18 cellular contexts compared by ENCODE assay signal in the genomic region with DNA sequence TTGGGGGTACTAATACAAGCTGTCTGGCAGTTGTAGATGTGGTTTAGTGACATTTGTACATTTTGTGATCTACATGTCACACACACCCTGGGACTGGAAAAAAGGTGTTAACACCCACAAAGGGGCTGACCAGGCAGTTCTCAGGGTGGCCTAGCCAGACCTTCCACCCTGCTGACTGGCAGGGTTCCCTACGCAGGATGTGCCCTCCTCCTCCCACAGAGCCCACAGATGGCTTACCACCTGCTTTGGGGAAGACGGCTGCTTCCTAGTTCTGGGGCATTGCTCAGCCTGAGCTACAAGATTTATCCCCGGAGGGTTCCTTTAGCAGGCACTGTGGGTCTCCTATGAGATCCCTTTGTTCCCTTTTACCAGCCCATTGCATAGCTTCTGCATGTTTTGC. TPM values are rescaled to one million over a fixed set of nuclear protein-coding genes. Genes with fewer than 3 reads are reported as not detected.
"Had no signal": no experiment of that assay in that cellular context is flagged by ENCODE, and none has a peak within 500 bp of the region (broad histone marks: within the 10 kb centered on the region; RNA-seq: fewer than 3 reads in every experiment).

No MANE protein-coding gene starts in this region.

- H3K36me3 ChIP-seq: adrenal gland, spleen, suprapubic skin, upper lobe of left lung had no signal

- H3K4me3 ChIP-seq: adrenal gland, mucosa of descending colon, spleen, suprapubic skin, upper lobe of left lung had no signal

- H3K27me3 Mint-ChIP-seq: dendritic cell treated with granulocyte-macrophage colony-stimulating factor and Interleukin-4, amounts not matched to agents 40 ng/mL and 50 ng/mL, for 4 days had no signal

- H3K4me1 ChIP-seq: adrenal gland, spleen, suprapubic skin, upper lobe of left lung had no signal

- DNase-seq: activated CD4-positive, CD25-positive, alpha-beta regulatory T cell treated with anti-CD3 and anti-CD28 coated beads, Interleukin-2, amount 50 U/mL, for 72 hours; activated naive CD4-positive, alpha-beta T cell treated with anti-CD3 and anti-CD28 coated beads for 36 hours; adrenal gland; effector memory CD8-positive, alpha-beta T cell; left colon; mucosa of descending colon; nephron progenitor cell; spleen; stimulated activated CD4-positive, alpha-beta T cell treated with anti-CD3 and anti-CD28 coated beads, Interleukin-1b, Interleukin-23, amount 100 ng/mL, for 48 hours; stimulated activated naive CD4-positive, alpha-beta T cell; T-helper 2 cell; upper lobe of left lung had no signal

- H3K9me3 Mint-ChIP-seq: activated naive CD4-positive, alpha-beta T cell treated with anti-CD3 and anti-CD28 coated beads for 36 hours; dendritic cell treated with granulocyte-macrophage colony-stimulating factor and Interleukin-4, amounts not matched to agents 40 ng/mL and 50 ng/mL, for 4 days; effector memory CD8-positive, alpha-beta T cell; nephron progenitor cell had no signal

- H3K9me3 ChIP-seq: adrenal gland, mucosa of descending colon, spleen, suprapubic skin, upper lobe of left lung had no signal

- H3K27ac Mint-ChIP-seq: activated naive CD4-positive, alpha-beta T cell treated with anti-CD3 and anti-CD28 coated beads for 36 hours; dendritic cell treated with granulocyte-macrophage colony-stimulating factor and Interleukin-4, amounts not matched to agents 40 ng/mL and 50 ng/mL, for 4 days; effector memory CD8-positive, alpha-beta T cell; nephron progenitor cell had no signal

- H3K4me1 Mint-ChIP-seq: nephron progenitor cell had no signal

- H3K4me3 Mint-ChIP-seq: activated naive CD4-positive, alpha-beta T cell treated with anti-CD3 and anti-CD28 coated beads for 36 hours; dendritic cell treated with granulocyte-macrophage colony-stimulating factor and Interleukin-4, amounts not matched to agents 40 ng/mL and 50 ng/mL, for 4 days; effector memory CD8-positive, alpha-beta T cell; nephron progenitor cell had no signal

- ATAC-seq: effector memory CD8-positive, alpha-beta T cell; left colon; mucosa of descending colon; sciatic nerve had no signal

- H3K27ac ChIP-seq: adrenal gland, epithelial cell of prostate, spleen, suprapubic skin, upper lobe of left lung had no signal

- H3K27me3 ChIP-seq: adrenal gland, suprapubic skin, upper lobe of left lung had no signal

RNA-seq across cellular contexts. Expression of a gene that starts 35.1 kb away (rescaled TPM):
- total RNA-seq: activated naive CD4-positive, alpha-beta T cell treated with anti-CD3 and anti-CD28 coated beads for 36 hours; lung microvascular endothelial cell; pulmonary artery endothelial cell had no signal
